8 cellular contexts compared by ENCODE assay signal in the genomic region with DNA sequence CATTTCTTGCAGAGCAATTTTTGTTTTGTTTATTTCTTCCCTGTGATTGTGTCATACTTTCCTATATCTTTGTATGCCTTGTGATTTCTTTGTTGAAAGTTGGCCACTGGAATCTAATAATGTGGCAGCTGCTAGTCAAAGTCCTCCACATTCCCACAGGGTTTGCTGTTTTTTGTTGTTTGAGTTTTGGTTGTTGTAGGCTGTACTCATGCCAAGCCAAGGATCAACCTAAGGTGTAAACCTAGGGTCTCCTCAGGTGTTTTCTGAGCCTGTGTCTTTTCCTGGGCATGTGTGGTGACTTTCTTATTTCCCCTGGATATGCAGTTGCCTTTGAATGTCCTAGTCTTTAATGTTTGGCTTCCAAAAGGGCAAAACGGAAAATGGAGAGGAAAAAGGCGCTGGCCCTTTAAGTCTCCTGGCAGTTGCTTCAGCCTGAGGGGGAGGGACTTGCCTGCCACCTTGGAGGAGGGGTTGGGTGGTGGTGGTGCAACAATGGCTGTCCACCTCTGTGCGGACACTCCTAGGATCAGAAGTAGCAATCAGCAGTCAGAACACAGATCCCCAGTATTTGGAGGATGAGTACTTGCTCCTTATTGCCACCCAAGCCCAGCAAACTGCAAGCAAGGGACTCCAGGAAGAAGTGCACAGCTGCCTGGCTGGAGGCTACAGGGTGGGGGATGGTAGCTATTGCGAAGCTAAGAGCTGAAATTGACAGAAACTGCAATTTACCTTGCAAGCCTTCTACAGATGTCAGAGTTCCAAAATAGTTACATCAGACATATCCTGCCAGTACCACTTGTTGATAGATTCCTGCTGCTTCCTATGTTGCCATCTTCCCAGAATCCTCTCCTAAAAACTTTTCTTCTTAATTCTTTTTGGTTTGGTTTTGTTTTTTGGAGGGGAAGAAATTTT. TPM values are rescaled to one million over a fixed set of nuclear protein-coding genes. Genes with fewer than 3 reads are reported as not detected.
DNase-seq lines count a peak whose midpoint lies in the region; ATAC-seq and TF ChIP-seq lines count a peak whose summit lies in the region.

No MANE protein-coding gene starts in this region.

- no peaks in the 10 kb centered on the region for H3K36me3 ChIP-seq in stomach

- peaks cover 2 to 66% (median 12%) of the 10 kb centered on the region in 3 donors for H3K27me3 ChIP-seq in stomach

- no peaks in the 10 kb centered on the region for H3K9me3 ChIP-seq in stomach

- WGBS in stomach, 5 donors: 19 to 29% (median 24%) methylated on average over 4 of the region's 4 CpGs

- peak overlapping the region in 4 of 5 donors; percentile 38 to 75 (median 52) for H3K27ac ChIP-seq in stomach

- no peak for TF ChIP-seq EP300 in stomach (IDR thresholded peaks at IDR 0.05)

- H3K4me3 ChIP-seq in AG10803 (ENCODE audit: low read length): peak overlapping the region; percentile 48
- peak overlapping the region; percentile 13 to 30 (median 21) for H3K4me3 ChIP-seq in stomach

- TF ChIP-seq CTCF in AG10803 (conservative IDR thresholded peaks at IDR 0.05; ENCODE audit: low read length) (no peak), stomach (IDR thresholded peaks at IDR 0.05) (no peak)

- DNase-seq in AG10803 (ENCODE audit: low read depth): peak; percentile 33
- DNase-seq in HPDE6-E6E7 (ENCODE audit: extremely low spot score): peak; percentile 38
- DNase-seq in SHP77 (lab: John Stamatoyannopoulos, UW): peak; percentile 13 to 55
- DNase-seq in glomerular visceral epithelial cell (ENCODE audit: extremely low spot score): peak; percentile 15
- DNase-seq in stomach: peak; percentile 51
- no peak for DNase-seq in NCI-H1048 (lab: John Stamatoyannopoulos, UW)

- intact Hi-C loops in stomach (cut with DNase I; ENCODE audit: low total_unique reads): loop anchor here (5.0 kb wide), 1 partner anchor 32 kb away; no protein-coding TSS in a partner anchor

- ATAC-seq in GM18505 (IDR thresholded peaks at IDR 0.05; ENCODE audit: unreplicated experiment): no peak
- ATAC-seq in HG02885 (IDR thresholded peaks at IDR 0.05; ENCODE audit: poor library complexity, unreplicated experiment): no peak

- no peak for TF ChIP-seq POLR2A in stomach (IDR thresholded peaks at IDR 0.05)
- TF ChIP-seq POLR2A in GM18505 (IDR thresholded peaks at IDR 0.05; ENCODE audit: borderline replicate concordance, extremely low read depth, insufficient read depth, insufficient read length): no peak

- H3K4me1 ChIP-seq in stomach: peaks cover 0 to 13% (median 4%) of the 10 kb centered on the region in 4 donors

RNA-seq across cellular contexts. Expression of a gene that starts 5.6 kb away (rescaled TPM):
- total RNA-seq in stomach: 10 to 100 TPM in 4 of 5 donors, 1 to 10 TPM in 1; 7.0 to 57.5 (median 16.1) TPM
- polyA plus RNA-seq in stomach: 1 to 10 TPM; 2.8 to 5.7 (median 3.5) TPM
